In the genomic region with DNA sequence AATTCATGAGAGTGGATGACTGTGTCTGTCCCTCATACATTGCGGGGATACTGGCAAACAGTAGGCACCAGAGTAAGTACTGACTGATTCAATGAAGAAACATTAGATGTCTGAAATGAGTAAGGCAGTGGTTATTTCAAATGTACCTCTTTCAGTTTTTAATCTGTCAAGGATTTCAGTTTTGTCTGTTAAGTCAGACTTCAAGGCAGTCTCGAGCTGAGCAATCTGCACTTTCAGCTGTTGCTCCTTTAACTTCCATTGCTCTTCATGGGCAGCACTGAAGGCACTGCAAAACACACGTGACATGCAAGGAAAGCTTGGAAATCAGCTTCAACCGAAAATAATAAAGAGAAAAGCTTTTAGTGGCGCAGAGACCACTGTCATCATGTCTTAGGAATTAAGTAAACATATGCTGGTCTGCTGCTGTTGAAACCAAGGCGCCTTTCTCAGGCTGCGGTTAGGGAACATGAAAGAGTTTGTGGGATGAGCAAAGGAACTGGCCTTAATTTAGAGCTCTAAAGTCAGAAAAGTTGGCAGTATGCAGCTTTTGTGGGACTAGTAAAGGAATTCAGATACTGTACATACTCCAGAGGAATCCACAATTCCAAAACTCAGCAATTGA, we compare ENCODE assay signal across 13 cellular contexts. TPM values are rescaled to one million over a fixed set of nuclear protein-coding genes. Genes with fewer than 3 reads are reported as not detected.
DNase-seq lines count a peak whose midpoint lies in the region; ATAC-seq, FAIRE-seq and TF ChIP-seq lines count a peak whose summit lies in the region.
"Had no signal": no experiment of that assay in that cellular context is flagged by ENCODE, and none has a peak within 500 bp of the region (broad histone marks: within the 10 kb centered on the region; RNA-seq: fewer than 3 reads in every experiment).

No MANE protein-coding gene starts in this region.

- no peaks in the 10 kb centered on the region for H3K27me3 ChIP-seq in GM12878 (replicated peaks in 1 of 2; ENCODE audit: control insufficient read depth in 2 of 2, insufficient read depth in 2 of 2, low read length in 1 of 2)
- H3K27me3 ChIP-seq: stomach had no signal

- WGBS in GM12878 (ENCODE audit: insufficient coverage, insufficient replicate concordance, low lambda C conversion rate, missing lambda C conversion rate): 2% methylated on average over 7 of the region's 7 CpGs

- CTCF ChIA-PET in activated CD4-positive, alpha-beta T cell treated with anti-CD3 and anti-CD28 coated beads for 36 hours (lab: Charles Lee): interaction anchor here (0.8 to 1.8 kb wide), 4 partner anchors 8 to 39 kb away, joined by 3 to 6 read pairs (median 4); partner anchors contain the start of gene FTO
- CTCF ChIA-PET in activated CD4-positive, alpha-beta T cell treated with anti-CD3 and anti-CD28 coated beads, Interleukin-2, amount 10 ng/mL, durations not matched to agents 7 days and 5 days (lab: Charles Lee): no interaction called here
- CTCF ChIA-PET in GM12878 (lab: Yijun Ruan, JAX): interaction anchor here (0.7 kb wide), 1 partner anchor 89 kb away, joined by 3 read pairs; no protein-coding TSS in a partner anchor

- no peaks in the 10 kb centered on the region for H3K9me3 Mint-ChIP-seq in activated CD4-positive, alpha-beta T cell treated with anti-CD3 and anti-CD28 coated beads for 36 hours (ENCODE audit: low read depth)
- H3K9me3 Mint-ChIP-seq in activated CD4-positive, alpha-beta T cell treated with anti-CD3 and anti-CD28 coated beads, Interleukin-2, amount 10 ng/mL, durations not matched to agents 7 days and 5 days: no peaks in the 10 kb centered on the region
- H3K9me3 Mint-ChIP-seq: naive B cell had no signal

- in situ Hi-C loops in GM12878 (cut with MboI): no loop called here

- no TSS peak for BruUV-seq in GM12878 (replicated peaks; lab: Mats Ljungman, UMichigan)

- POLR2A ChIA-PET in activated CD4-positive, alpha-beta T cell treated with anti-CD3 and anti-CD28 coated beads for 36 hours (lab: Charles Lee): interaction anchor here (0.6 to 1.0 kb wide), 3 partner anchors 38 to 183 kb away, joined by 3 to 4 read pairs (median 3); partner anchors contain the start of gene RPGRIP1L
- POLR2A ChIA-PET in activated CD4-positive, alpha-beta T cell treated with anti-CD3 and anti-CD28 coated beads, Interleukin-2, amount 10 ng/mL, durations not matched to agents 7 days and 5 days (lab: Charles Lee): no interaction called here
- POLR2A ChIA-PET in GM12878 (lab: Charles Lee): no interaction called here

- H3K36me3 ChIP-seq in GM12878 (ENCODE audit: control insufficient read depth in 2 of 2, insufficient read depth in 2 of 2, low read length in 1 of 2): no peaks in the 10 kb centered on the region
- H3K36me3 ChIP-seq: stomach had no signal

- FAIRE-seq in GM12878 (lab: Jason Lieb, UNC) (peak; percentile 78), GM12891 (lab: Jason Lieb, UNC) (no peak)
- FAIRE-seq: A204.1, H1 had no signal

- TF ChIP-seq RAD21 in GM12878 (IDR thresholded peaks at IDR 0.05; ENCODE audit: insufficient read depth, low read depth, low read length): no peak

- no peaks in the 10 kb centered on the region for H4K20me1 ChIP-seq in GM12878 (ENCODE audit: control insufficient read depth, insufficient read depth)

- SMC1A ChIA-PET in GM12878 (lab: Charles Lee; ENCODE audit: uncharacterized antibody, unreplicated experiment): interaction anchor here (0.7 to 1.1 kb wide), 2 partner anchors 13 to 115 kb away, joined by 3 read pairs; no protein-coding TSS in a partner anchor

- peak; percentile 58 for DNase-seq in activated CD4-positive, alpha-beta T cell treated with anti-CD3 and anti-CD28 coated beads for 36 hours
- DNase-seq in activated CD4-positive, alpha-beta T cell treated with anti-CD3 and anti-CD28 coated beads, Interleukin-2, amount 10 ng/mL, durations not matched to agents 7 days and 5 days: no peak
- DNase-seq in GM12878 (ENCODE audit: low read depth, low spot score): peak; percentile 19
- DNase-seq in stimulated activated CD4-positive, alpha-beta T cell treated with anti-CD3 and anti-CD28 coated beads, TNF-alpha, amount 100 ng/mL, for 48 hours (ENCODE audit: low read depth in 3 of 3): peak in 2 of 3 donors; percentile 0 to 4
- no peak for DNase-seq in GM19240 (ENCODE audit: insufficient read length, low spot score)
- no peak for DNase-seq in GM12891 (ENCODE audit: insufficient read length, low spot score)
- DNase-seq: naive B cell, NCI-H2029 treated with DMSO at 0.1 percent for 48 hours, stomach had no signal

- H3K4me1 Mint-ChIP-seq in activated CD4-positive, alpha-beta T cell treated with anti-CD3 and anti-CD28 coated beads for 36 hours: peaks cover 16% of the 10 kb centered on the region
- H3K4me1 Mint-ChIP-seq in activated CD4-positive, alpha-beta T cell treated with anti-CD3 and anti-CD28 coated beads, Interleukin-2, amount 10 ng/mL, durations not matched to agents 7 days and 5 days: peaks cover 5% of the 10 kb centered on the region
- H3K4me1 Mint-ChIP-seq: naive B cell had no signal

- H3K27ac ChIP-seq in GM12878 (ENCODE audit: control insufficient read depth, insufficient read depth): no peak overlapping the region
- H3K27ac ChIP-seq: stomach had no signal

- H3K27ac Mint-ChIP-seq in activated CD4-positive, alpha-beta T cell treated with anti-CD3 and anti-CD28 coated beads for 36 hours: no peak overlapping the region
- no peak overlapping the region for H3K27ac Mint-ChIP-seq in activated CD4-positive, alpha-beta T cell treated with anti-CD3 and anti-CD28 coated beads, Interleukin-2, amount 10 ng/mL, durations not matched to agents 7 days and 5 days
- H3K27ac Mint-ChIP-seq: naive B cell had no signal

- no peak for TF ChIP-seq EP300 in GM12878 (IDR thresholded peaks at IDR 0.05; ENCODE audit: borderline replicate concordance in 1 of 2, control insufficient read depth in 1 of 2, low read depth in 2 of 2, low read length in 2 of 2)

- H3K27me3 Mint-ChIP-seq in activated CD4-positive, alpha-beta T cell treated with anti-CD3 and anti-CD28 coated beads for 36 hours: no peaks in the 10 kb centered on the region
- H3K27me3 Mint-ChIP-seq in activated CD4-positive, alpha-beta T cell treated with anti-CD3 and anti-CD28 coated beads, Interleukin-2, amount 10 ng/mL, durations not matched to agents 7 days and 5 days: no peaks in the 10 kb centered on the region
- H3K27me3 Mint-ChIP-seq: naive B cell had no signal

- no peak for TF ChIP-seq CTCF in GM12878 (IDR thresholded peaks at IDR 0.05 in 2 of 3, conservative IDR thresholded peaks at IDR 0.05 in 1 of 3; ENCODE audit: control insufficient read depth in 2 of 3, extremely low read depth in 1 of 3, insufficient read depth in 1 of 3, low read depth in 3 of 3, low read length in 3 of 3)

- no peak overlapping the region for H2AFZ ChIP-seq in GM12878 (ENCODE audit: control insufficient read depth, low read depth, low read length)

- no peaks in the 10 kb centered on the region for H3K36me3 Mint-ChIP-seq in activated CD4-positive, alpha-beta T cell treated with anti-CD3 and anti-CD28 coated beads for 36 hours (ENCODE audit: low read depth)
- no peaks in the 10 kb centered on the region for H3K36me3 Mint-ChIP-seq in activated CD4-positive, alpha-beta T cell treated with anti-CD3 and anti-CD28 coated beads, Interleukin-2, amount 10 ng/mL, durations not matched to agents 7 days and 5 days (ENCODE audit: low read depth)
- H3K36me3 Mint-ChIP-seq: naive B cell had no signal

- intact Hi-C loops in activated CD4-positive, alpha-beta T cell treated with anti-CD3 and anti-CD28 coated beads for 36 hours (cut with DNase I, micrococcal nuclease): loop anchor here (1.0 to 2.0 kb wide), 2 partner anchors 38 to 130 kb away; partner anchors contain the start of gene RPGRIP1L (in 1 of the 2)
- intact Hi-C loops in GM12878 (cut with micrococcal nuclease; ENCODE audit: unreplicated experiment): no loop called here

- RAD21 ChIA-PET in GM12878 (lab: Charles Lee; ENCODE audit: unreplicated experiment): no interaction called here

- H3K79me2 ChIP-seq in GM12878 (ENCODE audit: control insufficient read depth, insufficient read depth, low read length): no peaks in the 10 kb centered on the region

- peak overlapping the region; percentile 5; the same call in 1 of the 2 replicates for H3K4me2 ChIP-seq in GM12878 (ENCODE audit: control insufficient read depth, insufficient read depth)

- peak; percentile 99 for ATAC-seq in activated CD4-positive, alpha-beta T cell treated with anti-CD3 and anti-CD28 coated beads for 36 hours
- ATAC-seq in HG02763 (IDR thresholded peaks at IDR 0.05; ENCODE audit: unreplicated experiment) (peak; percentile 48), GM12878 (peak; percentile 70), GM19328 (IDR thresholded peaks at IDR 0.05; ENCODE audit: unreplicated experiment) (no peak)

- no peak overlapping the region for H3K4me3 ChIP-seq in GM12878
- H3K4me3 ChIP-seq: stomach had no signal

- no peak overlapping the region for H3K4me3 Mint-ChIP-seq in activated CD4-positive, alpha-beta T cell treated with anti-CD3 and anti-CD28 coated beads for 36 hours
- no peak overlapping the region for H3K4me3 Mint-ChIP-seq in activated CD4-positive, alpha-beta T cell treated with anti-CD3 and anti-CD28 coated beads, Interleukin-2, amount 10 ng/mL, durations not matched to agents 7 days and 5 days
- H3K4me3 Mint-ChIP-seq: naive B cell had no signal

- TF ChIP-seq POLR2A in GM12878 (IDR thresholded peaks at IDR 0.05; ENCODE audit: low read depth, low read length) (no peak), GM12891 (IDR thresholded peaks at IDR 0.05; ENCODE audit: low read depth, low read length) (no peak)

- no peak overlapping the region for H3K9ac ChIP-seq in GM12878 (ENCODE audit: control insufficient read depth, insufficient read depth, low read length)

- H3K4me1 ChIP-seq in GM12878 (ENCODE audit: control insufficient read depth, insufficient read depth, low read length): peaks cover 8% of the 10 kb centered on the region; the same call in 1 of the 2 replicates
- H3K4me1 ChIP-seq: stomach had no signal

- H3K9me3 ChIP-seq in GM12878 (replicated peaks; ENCODE audit: control insufficient read depth, insufficient read depth, low read length): no peaks in the 10 kb centered on the region
- H3K9me3 ChIP-seq: stomach had no signal

RNA-seq across cellular contexts. Expression of gene RPGRIP1L, which starts 38.8 kb away (rescaled TPM):
- total RNA-seq in activated CD4-positive, alpha-beta T cell treated with anti-CD3 and anti-CD28 coated beads for 36 hours: 10 to 100 TPM in 1 of 2 experiments, 1 to 10 TPM in 1; 7.8 to 10.2 TPM
- total RNA-seq in activated CD4-positive, alpha-beta T cell treated with anti-CD3 and anti-CD28 coated beads, Interleukin-2, amount 10 ng/mL, durations not matched to agents 7 days and 5 days: 1 to 10 TPM; 4.8 to 4.9 TPM
- total RNA-seq in GM12878 (2013; cell fraction: nucleolus; rRNA removed): 17.0 and 19.1 TPM in 2 replicates
- total RNA-seq in GM12878 (2014; rRNA removed): 3.8 and 4.9 TPM in 2 replicates
- 6.7 and 7.0 TPM in 2 replicates for total RNA-seq in GM12878 (2014; rRNA removed; fragmentation: Illumina TruSeq; extraction: Trizol)
- 4.7 and 5.1 TPM in 2 replicates for total RNA-seq in GM12878 (2021)
- polyA plus RNA-seq in GM12878 (2011; ENCODE audit: low read depth): 1.6 TPM
- 3.5 and 5.7 TPM in 2 replicates for polyA plus RNA-seq in GM12878 (2011; rRNA removed)
- 1.2 and 1.5 TPM in 2 replicates for polyA plus RNA-seq in GM12878 (2011; cell fraction: cytosol; rRNA removed)
- polyA plus RNA-seq in GM12878 (2011; cell fraction: nucleus; rRNA removed): 2.8 and 3.6 TPM in 2 replicates
- 2.0 and 2.3 TPM in 2 replicates for polyA plus RNA-seq in GM12878 (2012)
- polyA plus RNA-seq in GM12878 (2014; fragmentation: Illumina TruSeq; extraction: Trizol): 5.2 and 7.0 TPM in 2 replicates
- 1 to 10 TPM; 3.9 to 4.0 TPM for polyA plus RNA-seq in GM12878 (2014; fragmentation: Nextera tagmentation; extraction: Ambion mirVana)
- polyA plus RNA-seq in GM12878 (2014; rRNA removed): 3.4 and 4.1 TPM in 2 replicates
- polyA plus RNA-seq in GM12878 (2016; fragmentation: Nextera tagmentation; extraction: Ambion mirVana): 1 to 10 TPM; 6.6 to 9.6 TPM
- 3.6 and 6.8 TPM in 2 replicates for polyA minus RNA-seq in GM12878 (2011; rRNA and poly(A)+ RNA removed)
- 2.1 and 2.9 TPM in 2 replicates for polyA minus RNA-seq in GM12878 (2011; cell fraction: cytosol; rRNA and poly(A)+ RNA removed)
- 4.7 and 11.9 TPM in 2 replicates for polyA minus RNA-seq in GM12878 (2011; cell fraction: nucleus; rRNA and poly(A)+ RNA removed)
- 2.9 TPM for polyA plus RNA-seq in GM12891 (2012; ENCODE audit: low read depth, missing spikeins)

RNA-seq across cellular contexts. Expression of gene FTO, which starts 39.1 kb away (rescaled TPM):
- total RNA-seq in activated CD4-positive, alpha-beta T cell treated with anti-CD3 and anti-CD28 coated beads for 36 hours: 10 to 100 TPM; 50.9 to 57.6 TPM
- 10 to 100 TPM; 44.2 to 44.3 TPM for total RNA-seq in activated CD4-positive, alpha-beta T cell treated with anti-CD3 and anti-CD28 coated beads, Interleukin-2, amount 10 ng/mL, durations not matched to agents 7 days and 5 days
- 112 TPM in 2 replicates for total RNA-seq in GM12878 (2013; cell fraction: nucleolus; rRNA removed)
- total RNA-seq in GM12878 (2014; rRNA removed) (39.9 and 41.1 TPM in 2 replicates), GM12878 (2014; rRNA removed; fragmentation: Illumina TruSeq; extraction: Trizol) (50.0 and 52.5 TPM in 2 replicates), GM12878 (2021) (51.7 and 55.0 TPM in 2 replicates)
- polyA plus RNA-seq in GM12878 (2011; ENCODE audit: low read depth): 24.3 TPM
- polyA plus RNA-seq in GM12878 (2011; rRNA removed) (33.7 and 47.8 TPM in 2 replicates), GM12878 (2014; fragmentation: Illumina TruSeq; extraction: Trizol) (55.0 and 60.6 TPM in 2 replicates), GM12878 (2014; fragmentation: Nextera tagmentation; extraction: Ambion mirVana) (10 to 100 TPM; 20.1 to 20.3 TPM), GM12878 (2014; rRNA removed) (36.2 and 39.3 TPM in 2 replicates), GM12878 (2016; fragmentation: Nextera tagmentation; extraction: Ambion mirVana) (10 to 100 TPM; 46.3 to 49.8 TPM)
- 41.6 and 53.8 TPM in 2 replicates for polyA plus RNA-seq in GM12878 (2011; cell fraction: cytosol; rRNA removed)
- polyA plus RNA-seq in GM12878 (2011; cell fraction: nucleus; rRNA removed): 18.7 and 24.9 TPM in 2 replicates
- polyA plus RNA-seq in GM12878 (2012): 23.5 and 30.5 TPM in 2 replicates
- 69.2 and 93.4 TPM in 2 replicates for polyA minus RNA-seq in GM12878 (2011; rRNA and poly(A)+ RNA removed)
- 23.7 and 25.4 TPM in 2 replicates for polyA minus RNA-seq in GM12878 (2011; cell fraction: cytosol; rRNA and poly(A)+ RNA removed)
- polyA minus RNA-seq in GM12878 (2011; cell fraction: nucleus; rRNA and poly(A)+ RNA removed): 38.9 and 50.6 TPM in 2 replicates
- 27.3 TPM for polyA plus RNA-seq in GM12891 (2012; ENCODE audit: low read depth, missing spikeins)

Comparison
In these comparisons a context has a peak if more than half of its experiments do, and no peak if none do; other contexts are left out.
1. DNase-seq: peak in activated CD4-positive, alpha-beta T cell treated with anti-CD3 and anti-CD28 coated beads for 36 hours (single experiment), GM12878 (single experiment) and stimulated activated CD4-positive, alpha-beta T cell treated with anti-CD3 and anti-CD28 coated beads, TNF-alpha, amount 100 ng/mL, for 48 hours (2 of 3); none in activated CD4-positive, alpha-beta T cell treated with anti-CD3 and anti-CD28 coated beads, Interleukin-2, amount 10 ng/mL, durations not matched to agents 7 days and 5 days (single experiment), GM19240 (single experiment) and GM12891 (single experiment).